Comparison of ENCODE assay signal across 28 cellular contexts in genomic region chr16:11211977-11212818, GRCh38. TPM values are rescaled to one million over a fixed set of nuclear protein-coding genes. Genes with fewer than 3 reads are reported as not detected.
DNase-seq lines count a peak whose midpoint lies in the region; ATAC-seq and TF ChIP-seq lines count a peak whose summit lies in the region.
"Had no signal": no experiment of that assay in that cellular context is flagged by ENCODE, and none has a peak within 500 bp of the region (broad histone marks: within the 10 kb centered on the region; RNA-seq: fewer than 3 reads in every experiment).

No MANE protein-coding gene starts in this region.

- H3K4me1 ChIP-seq in BE2C (peaks cover 8% of the 10 kb centered on the region; the same call in 1 of the 2 replicates), foreskin keratinocyte (peaks cover 19% of the 10 kb centered on the region), osteoblast (ENCODE audit: insufficient read depth, low read length) (no peaks in the 10 kb centered on the region)
- H3K4me1 ChIP-seq: pancreas, Peyer's patch, sigmoid colon had no signal

- no peak overlapping the region for H3K4me2 ChIP-seq in osteoblast (ENCODE audit: insufficient read depth, low read length)
- H3K4me2 ChIP-seq: hepatocyte had no signal

- peaks cover 5% of the 10 kb centered on the region for H3K9me3 ChIP-seq in BE2C
- peaks cover 7% of the 10 kb centered on the region for H3K9me3 ChIP-seq in osteoblast (ENCODE audit: low read depth, low read length)
- H3K9me3 ChIP-seq: pancreas had no signal

- DNase-seq in BE2C (peak; percentile 50), RPMI7951 (ENCODE audit: low read depth) (peak; percentile 42), foreskin keratinocyte (no peak), osteoblast (ENCODE audit: insufficient read length, low spot score, missing footprints) (peak; percentile 34), activated T-cell treated with anti-CD3 and anti-CD28 coated beads for 4 hours (no peak)
- no peak for DNase-seq in NK-92 treated with Interleukin-12 subunit alpha and Interleukin-12 subunit beta, amount 100 ng/mL, for 24 hours (lab: John Stamatoyannopoulos, UW)
- no peak for DNase-seq in effector CD4-positive, alpha-beta T cell
- DNase-seq: activated CD4-positive, alpha-beta memory T cell treated with anti-CD3 and anti-CD28 coated beads, Interleukin-2, amount 10 ng/mL, durations not matched to agents 7 days and 5 days; activated naive CD4-positive, alpha-beta T cell; amygdala; caudate nucleus; CD8-positive, alpha-beta T cell; foreskin melanocyte; GDM1; immature natural killer cell; NCI-H524; pancreas; Peyer's patch; sigmoid colon; substantia nigra had no signal

- H3K79me2 ChIP-seq in osteoblast (ENCODE audit: insufficient read depth, low read length), result no peaks in the 10 kb centered on the region
- H3K79me2 ChIP-seq: hepatocyte had no signal

- H2AFZ ChIP-seq in osteoblast (ENCODE audit: low read length), result no peak overlapping the region
- H2AFZ ChIP-seq: hepatocyte had no signal

- H3K27ac ChIP-seq in foreskin keratinocyte, result peak overlapping the region; percentile 31
- no peak overlapping the region for H3K27ac ChIP-seq in osteoblast (ENCODE audit: low read depth, low read length)
- H3K27ac ChIP-seq: hepatocyte, HL-60, pancreas, Peyer's patch, sigmoid colon, SK-N-MC had no signal

- H3K36me3 ChIP-seq in BE2C (no peaks in the 10 kb centered on the region), osteoblast (ENCODE audit: insufficient read depth, low read length) (no peaks in the 10 kb centered on the region)
- H3K36me3 ChIP-seq: pancreas, Peyer's patch, sigmoid colon had no signal

- H4K20me1 ChIP-seq in osteoblast (ENCODE audit: insufficient read depth, low read length), result no peaks in the 10 kb centered on the region

- no peaks in the 10 kb centered on the region for H3K27me3 ChIP-seq in BE2C
- no peaks in the 10 kb centered on the region for H3K27me3 ChIP-seq in foreskin keratinocyte
- peaks cover 5% of the 10 kb centered on the region for H3K27me3 ChIP-seq in osteoblast (ENCODE audit: insufficient read depth, low read length)
- H3K27me3 ChIP-seq: hepatocyte, pancreas, Peyer's patch, sigmoid colon had no signal

- no peak for TF ChIP-seq CTCF in BE2C (IDR thresholded peaks at IDR 0.05; ENCODE audit: low read depth, low read length)
- TF ChIP-seq CTCF in foreskin keratinocyte (conservative IDR thresholded peaks at IDR 0.05), result no peak
- no peak for TF ChIP-seq CTCF in osteoblast (IDR thresholded peaks at IDR 0.05; ENCODE audit: extremely low read depth, low read depth, low read length)

- H3K4me3 ChIP-seq in BE2C (ENCODE audit: low read depth, low read length) (no peak overlapping the region), osteoblast (ENCODE audit: insufficient read depth, low read length) (no peak overlapping the region)
- H3K4me3 ChIP-seq: hepatocyte, pancreas, Peyer's patch, sigmoid colon, SK-N-MC had no signal

- peak; percentile 47 for ATAC-seq in foreskin keratinocyte
- ATAC-seq: CD8-positive, alpha-beta T cell had no signal

RNA-seq across cellular contexts. Expression of gene SOCS1, which starts 43.8 kb away (rescaled TPM):
- polyA plus RNA-seq in BE2C (2012; ENCODE audit: insufficient read depth, insufficient read length, low read depth), result 0.83 TPM
- 17.1 and 21.2 TPM in 2 replicates for total RNA-seq in RPMI7951 (2014; rRNA removed; shearing (Covaris generic))
- 5.2 and 6.3 TPM in 2 replicates for total RNA-seq in foreskin keratinocyte
- 8.8 and 13.1 TPM in 2 replicates for polyA plus RNA-seq in foreskin keratinocyte
- total RNA-seq in osteoblast, result 1.1 and 1.8 TPM in 2 replicates

RNA-seq across cellular contexts. Expression of gene TNP2, which starts 56.9 kb away (rescaled TPM):
- not detected for polyA plus RNA-seq in BE2C (2012; ENCODE audit: insufficient read depth, insufficient read length, low read depth)
- total RNA-seq in RPMI7951 (2014; rRNA removed; shearing (Covaris generic)), result not detected in 2 replicates
- total RNA-seq in foreskin keratinocyte (not detected in 2 replicates), osteoblast (not detected in 2 replicates)
- polyA plus RNA-seq in foreskin keratinocyte, result not detected in 2 replicates
- total RNA-seq: activated CD4-positive, alpha-beta memory T cell treated with anti-CD3 and anti-CD28 coated beads, Interleukin-2, amount 10 ng/mL, durations not matched to agents 7 days and 5 days; CD8-positive, alpha-beta T cell; dermis microvascular lymphatic vessel endothelial cell; endothelial cell of umbilical vein; H4; hepatocyte; lower leg skin; pancreas; Peyer's patch; sigmoid colon; urinary bladder had no signal
- polyA plus RNA-seq: endothelial cell of umbilical vein, hepatocyte, immature natural killer cell, pancreas, sigmoid colon, urinary bladder had no signal

Comparison
In these comparisons a context has a peak if more than half of its experiments do, and no peak if none do; other contexts are left out.
1. DNase-seq: peak in BE2C (single experiment), RPMI7951 (single experiment) and osteoblast (single experiment); none in foreskin keratinocyte (0 of 2), NK-92 treated with Interleukin-12 subunit alpha and Interleukin-12 subunit beta, amount 100 ng/mL, for 24 hours (single experiment), activated T-cell treated with anti-CD3 and anti-CD28 coated beads for 4 hours (single experiment) and effector CD4-positive, alpha-beta T cell (single experiment).